ENCODE assay signal across 10 cellular contexts in genomic region chr11:97069160-97069559, GRCh38.
"Had no signal": no experiment of that assay in that cellular context is flagged by ENCODE, and none has a peak within 500 bp of the region (broad histone marks: within the 10 kb centered on the region; RNA-seq: fewer than 3 reads in every experiment).

No MANE protein-coding gene starts in this region.

- H3K36me3 ChIP-seq: HAP-1 had no signal

- H3K4me1 Mint-ChIP-seq: GM23338, H9 had no signal

- ATAC-seq: GM23338, HCT116 had no signal

- H3K4me2 ChIP-seq: GM23338 had no signal

- H3K27ac Mint-ChIP-seq: GM23338 had no signal

- DNase-seq: GM23248, GOT3, H7, H9, HCEC 1CT had no signal

- H3K9ac ChIP-seq: GM23248 had no signal

- H3K4me3 Mint-ChIP-seq: GM23338, H9 had no signal

- FAIRE-seq: H1, H54 had no signal

- H3K4me3 ChIP-seq: GM23248, GM23338, HAP-1 had no signal

- H3K27ac ChIP-seq: GM23248 had no signal

- H2AFZ ChIP-seq: GM23248, GM23338 had no signal

- H3K4me1 ChIP-seq: HAP-1 had no signal

- H3K9me3 ChIP-seq: HAP-1 had no signal
